ENCODE assay signal across 16 cellular contexts in genomic region chr7:68125173-68125572, GRCh38.
"Had no signal": no experiment of that assay in that cellular context is flagged by ENCODE, and none has a peak within 500 bp of the region (broad histone marks: within the 10 kb centered on the region; RNA-seq: fewer than 3 reads in every experiment).

No MANE protein-coding gene starts in this region.

- H3K36me3 ChIP-seq: tibial nerve, vagina had no signal

- H3K27ac ChIP-seq: tibial nerve, vagina had no signal

- H3K4me1 ChIP-seq: tibial nerve, vagina had no signal

- DNase-seq: activated B cell treated with CpG ODN at 0.5 μM for 24 hours; activated CD4-positive, alpha-beta T cell treated with anti-CD3 and anti-CD28 coated beads, Interleukin-2, amount 10 ng/mL, durations not matched to agents 7 days and 5 days; activated CD8-positive, alpha-beta memory T cell treated with anti-CD3 and anti-CD28 coated beads, Interleukin-2, amount 50 U/mL, for 48 hours; activated naive CD4-positive, alpha-beta T cell; activated naive CD8-positive, alpha-beta T cell treated with anti-CD3 and anti-CD28 coated beads, Interleukin-2, amount 10 ng/mL, durations not matched to agents 7 days and 5 days; cortex of kidney; effector memory CD4-positive, alpha-beta T cell; foreskin melanocyte; immature natural killer cell; nucleus accumbens; posterior cingulate gyrus; retina; stimulated activated CD4-positive, alpha-beta T cell treated with anti-CD3 and anti-CD28 coated beads, Interleukin-4, amount 100 ng/mL, for 1 hour; stimulated activated naive B cell treated with anti-CD40 and anti-IgM and Interleukin-4, amounts not matched to agents 10 μg/mL and 1 μg/mL and 100 μg/mL, for 72 hours had no signal

- H3K4me3 ChIP-seq: tibial nerve, vagina had no signal

- H3K9me3 ChIP-seq: vagina had no signal

- H3K27me3 ChIP-seq: tibial nerve, vagina had no signal
